4 cellular contexts compared by ENCODE assay signal in genomic region chr14:20174205-20174604, GRCh38. TPM values are rescaled to one million over a fixed set of nuclear protein-coding genes. Genes with fewer than 3 reads are reported as not detected.
"Had no signal": no experiment of that assay in that cellular context is flagged by ENCODE, and none has a peak within 500 bp of the region (broad histone marks: within the 10 kb centered on the region; RNA-seq: fewer than 3 reads in every experiment).

No MANE protein-coding gene starts in this region.

RNA-seq across cellular contexts. Expression of gene OR11G2, which starts 16.5 kb away (rescaled TPM):
- total RNA-seq: LHCN-M2, M059J, MCF 10A, NCI-H460 had no signal

RNA-seq across cellular contexts. Expression of gene OR4N5, which starts 35.6 kb away (rescaled TPM):
- total RNA-seq: LHCN-M2, M059J, MCF 10A, NCI-H460 had no signal

RNA-seq across cellular contexts. Expression of gene OR11H6, which starts 49.3 kb away (rescaled TPM):
- total RNA-seq: LHCN-M2, M059J, MCF 10A, NCI-H460 had no signal

RNA-seq across cellular contexts. Expression of gene OR11H7, which starts 54.6 kb away (rescaled TPM):
- total RNA-seq: LHCN-M2, M059J, MCF 10A, NCI-H460 had no signal
